8 cellular contexts compared by ENCODE assay signal in genomic region chr4:177308842-177309524, GRCh38. TPM values are rescaled to one million over a fixed set of nuclear protein-coding genes. Genes with fewer than 3 reads are reported as not detected.
A peak's percentile ranks its signal among the peaks of the same experiment; 100 is the strongest.
DNase-seq lines count a peak whose midpoint lies in the region; ATAC-seq and TF ChIP-seq lines count a peak whose summit lies in the region.

No MANE protein-coding gene starts in this region.

- no peaks in the 10 kb centered on the region for H3K36me3 Mint-ChIP-seq in endodermal cell (ENCODE audit: low read depth)

- H3K36me3 ChIP-seq in endodermal cell (ENCODE audit: control insufficient read depth, insufficient read depth, low read length): no peaks in the 10 kb centered on the region
- no peaks in the 10 kb centered on the region for H3K36me3 ChIP-seq in H7 (replicated peaks; ENCODE audit: control insufficient read depth, insufficient read depth, low read length)

- H3K27ac Mint-ChIP-seq in endodermal cell: peak overlapping the region; percentile 96

- H3K4me3 ChIP-seq in endodermal cell (ENCODE audit: low read length) (peak overlapping the region; percentile 95), skeletal muscle cell (ENCODE audit: low read depth, low read length) (peak overlapping the region; percentile 85), H7 (ENCODE audit: insufficient read depth, low read depth, low read length) (no peak overlapping the region)

- H3K9me3 Mint-ChIP-seq in endodermal cell: no peaks in the 10 kb centered on the region

- H3K27me3 Mint-ChIP-seq in endodermal cell (ENCODE audit: insufficient read depth): no peaks in the 10 kb centered on the region

- peaks cover 5% of the 10 kb centered on the region for H3K4me1 Mint-ChIP-seq in endodermal cell

- no peaks in the 10 kb centered on the region for H3K4me1 ChIP-seq in endodermal cell (ENCODE audit: control insufficient read depth, insufficient read depth, low read length)

- H3K27me3 ChIP-seq in endodermal cell (ENCODE audit: control insufficient read depth, insufficient read depth, low read length, poor library complexity, severe bottlenecking): no peaks in the 10 kb centered on the region
- H3K27me3 ChIP-seq in H7 (ENCODE audit: control insufficient read depth, insufficient read depth, low read length): no peaks in the 10 kb centered on the region

- H3K27ac ChIP-seq in endodermal cell (ENCODE audit: low read depth, low read length): no peak overlapping the region

- 90 to 96% methylated on average over 2 to 8 of the region's 8 CpGs for WGBS in endodermal cell (ENCODE audit: insufficient coverage in 1 of 2, insufficient read length in 1 of 2), 2 experiments

- no peak for TF ChIP-seq CTCF in endodermal cell (conservative IDR thresholded peaks at IDR 0.05)

- H3K4me3 Mint-ChIP-seq in endodermal cell: peak overlapping the region; percentile 90

- DNase-seq in NOMO-1 treated with dmso at 0.1 percent for 144 hours (lab: John Stamatoyannopoulos, UW; ENCODE audit: unreplicated experiment): peak; percentile 55
- no peak for DNase-seq in endodermal cell
- DNase-seq in skeletal muscle cell (ENCODE audit: low read depth): no peak
- no peak for DNase-seq in midbrain (lab: John Stamatoyannopoulos, UW)
- DNase-seq in H7: no peak
- no peak for DNase-seq in NCI-H226

- peak; percentile 0 for ATAC-seq in GM18909 (IDR thresholded peaks at IDR 0.05; ENCODE audit: poor library complexity, unreplicated experiment)
- no peak for ATAC-seq in HG03045 (IDR thresholded peaks at IDR 0.05; ENCODE audit: unreplicated experiment)

- no peaks in the 10 kb centered on the region for H3K9me3 ChIP-seq in endodermal cell (ENCODE audit: control insufficient read depth, low read length)

- H3K9ac ChIP-seq in endodermal cell (ENCODE audit: extremely low read depth, low read length, poor library complexity, severe bottlenecking): no peak overlapping the region

RNA-seq across cellular contexts. Expression of gene NEIL3, which starts 0.7 kb away (rescaled TPM):
- total RNA-seq in endodermal cell: 10 to 100 TPM in 1 of 2 donors, 1 to 10 TPM in 1; 9.1 to 15.1 TPM
- polyA plus RNA-seq in endodermal cell (2013, experiment 1 of 2): 9.6 TPM
- polyA plus RNA-seq in endodermal cell (2013, experiment 2 of 2): 10.4 TPM
- total RNA-seq in H7 (2014; rRNA removed; shearing (Covaris generic)): 7.8 and 8.8 TPM in 2 replicates
